ENCODE assay signal across 16 cellular contexts in the genomic region with DNA sequence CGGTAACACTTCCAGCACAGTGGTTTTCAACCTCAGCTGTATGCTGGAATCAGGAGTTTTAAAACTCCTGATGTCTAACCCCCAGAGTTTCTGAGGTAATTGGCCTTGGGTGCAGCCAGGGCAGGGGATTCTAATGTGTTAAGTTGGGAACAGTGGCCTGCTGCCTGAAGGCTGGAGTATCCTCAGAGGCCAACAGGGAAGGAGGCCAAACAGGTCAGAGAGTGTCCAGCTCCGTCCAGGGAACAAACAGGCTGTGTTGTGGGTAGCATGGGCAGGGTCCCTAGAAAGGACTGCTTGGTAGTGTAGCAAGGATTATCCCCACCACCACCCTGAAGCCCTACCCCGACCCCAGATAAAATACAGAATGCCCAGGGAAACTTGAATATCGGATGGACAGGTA. TPM values are rescaled to one million over a fixed set of nuclear protein-coding genes. Genes with fewer than 3 reads are reported as not detected.
DNase-seq lines count a peak whose midpoint lies in the region; ATAC-seq, FAIRE-seq and TF ChIP-seq lines count a peak whose summit lies in the region.
"Had no signal": no experiment of that assay in that cellular context is flagged by ENCODE, and none has a peak within 500 bp of the region (broad histone marks: within the 10 kb centered on the region; RNA-seq: fewer than 3 reads in every experiment).

No MANE protein-coding gene starts in this region.

- no peak overlapping the region for H2AFZ ChIP-seq in H1 (ENCODE audit: low read length)
- H2AFZ ChIP-seq: GM23248 had no signal

- peak; percentile 31 for ATAC-seq in left ventricle myocardium superior
- ATAC-seq in GM19463 (IDR thresholded peaks at IDR 0.05; ENCODE audit: unreplicated experiment), result no peak
- ATAC-seq: GM12878, HCT116 had no signal

- no peak overlapping the region for H3K14ac ChIP-seq in H1 (ENCODE audit: insufficient read length)

- TF ChIP-seq CTCF in left ventricle myocardium inferior (IDR thresholded peaks at IDR 0.05; ENCODE audit: borderline replicate concordance) (no peak), H1 (IDR thresholded peaks at IDR 0.05; ENCODE audit: control extremely low read depth in 1 of 3, insufficient read depth in 1 of 3, low read depth in 1 of 3, low read length in 3 of 3) (no peak)

- TF ChIP-seq EP300 in H1 (IDR thresholded peaks at IDR 0.05; ENCODE audit: borderline replicate concordance in 1 of 2, low read depth in 2 of 2, low read length in 2 of 2), result no peak

- peaks cover 2% of the 10 kb centered on the region for H3K27me3 ChIP-seq in left ventricle myocardium inferior (ENCODE audit: low read depth)
- no peaks in the 10 kb centered on the region; a peak in 1 of 7 replicates for H3K27me3 ChIP-seq in H1 (replicated peaks in 1 of 4; ENCODE audit: control insufficient read depth in 3 of 4, extremely low read depth in 1 of 4, insufficient read depth in 3 of 4, low read length in 3 of 4)

- H2BK5ac ChIP-seq in H1 (ENCODE audit: low read depth, low read length), result no peak overlapping the region

- TF ChIP-seq RAD21 in H1 (IDR thresholded peaks at IDR 0.05 in 1 of 2, conservative IDR thresholded peaks at IDR 0.05 in 1 of 2; ENCODE audit: low read depth in 2 of 2, low read length in 2 of 2), result no peak

- H4K5ac ChIP-seq in H1 (ENCODE audit: insufficient read length, low read depth, low read length), result no peak overlapping the region

- no peak overlapping the region for H3K27ac ChIP-seq in left ventricle myocardium inferior (replicated peaks)
- H3K27ac ChIP-seq in H1 (ENCODE audit: low read depth, low read length), result no peak overlapping the region
- H3K27ac ChIP-seq: GM23248 had no signal

- H3K4me3 ChIP-seq in left ventricle myocardium inferior (no peak overlapping the region), H1 (ENCODE audit: extremely low read depth in 1 of 4, insufficient read depth in 2 of 4, low read depth in 3 of 4, low read length in 4 of 4) (no peak overlapping the region)
- H3K4me3 ChIP-seq: GM12878, GM23248 had no signal

- H3K36me3 ChIP-seq in left ventricle myocardium inferior (no peaks in the 10 kb centered on the region), H1 (ENCODE audit: control insufficient read depth in 2 of 4, insufficient read depth in 4 of 4, low read length in 3 of 4) (no peaks in the 10 kb centered on the region)

- no peak overlapping the region for H3K23ac ChIP-seq in H1 (ENCODE audit: insufficient read length)

- no peaks in the 10 kb centered on the region for H3K9me3 ChIP-seq in left ventricle myocardium inferior (replicated peaks)
- no peaks in the 10 kb centered on the region for H3K9me3 ChIP-seq in H1 (ENCODE audit: insufficient read depth in 2 of 2, low read depth in 1 of 2, low read length in 1 of 2)

- no peak overlapping the region for H4K91ac ChIP-seq in H1 (replicated peaks; ENCODE audit: insufficient read length, low read length)

- POLR2A ChIA-PET in H1 (lab: Charles Lee; ENCODE audit: partially characterized antibody), result interaction anchor here (1.4 kb wide), 1 partner anchor 31 kb away, joined by 3 read pairs; no protein-coding TSS in a partner anchor

- H3K18ac ChIP-seq in H1 (ENCODE audit: extremely low read depth, low read length), result no peak overlapping the region; the same call in 1 of the 2 replicates

- no peak overlapping the region for H3K4ac ChIP-seq in H1 (replicated peaks; ENCODE audit: insufficient read length, low read depth, low read length)

- DNase-seq in left ventricle myocardium superior (no peak), left ventricle myocardium inferior (no peak), H1 (ENCODE audit: low read depth in 1 of 2, low spot score in 2 of 2) (no peak), midbrain (lab: John Stamatoyannopoulos, UW) (peak; percentile 9), NCI-H2196 treated with DMSO at 0.1 percent for 48 hours (lab: John Stamatoyannopoulos, UW; ENCODE audit: unreplicated experiment) (no peak), HPDE6-E6E7 (ENCODE audit: extremely low spot score) (no peak)
- DNase-seq: CD4-positive, alpha-beta memory T cell; COR-L47; DMS79; EL; GDM1; GM23248; H9 had no signal

- no peaks in the 10 kb centered on the region for H3K79me1 ChIP-seq in H1 (ENCODE audit: low read depth, low read length)

- no peak overlapping the region for H3K56ac ChIP-seq in H1 (replicated peaks; ENCODE audit: insufficient read length, low read depth, low read length)

- H3K9ac ChIP-seq in H1 (replicated peaks in 1 of 4; ENCODE audit: extremely low read depth in 1 of 4, low read depth in 3 of 4, low read length in 3 of 4), result no peak overlapping the region
- H3K9ac ChIP-seq: GM23248 had no signal

- no peak overlapping the region for H2AK5ac ChIP-seq in H1 (ENCODE audit: low read depth, low read length)

- 89% methylated on average over 4 of the region's 4 CpGs; no CpG with 5 or more reads in 1 of the 2 experiments for WGBS in H1 (ENCODE audit: extremely low coverage in 1 of 2, insufficient coverage in 1 of 2, insufficient read length in 1 of 2, insufficient replicate concordance in 2 of 2, low coverage in 1 of 2, low lambda C conversion rate in 2 of 2, missing lambda C conversion rate in 1 of 2), 2 experiments

- intact Hi-C loops in left ventricle myocardium superior (cut with micrococcal nuclease), result no loop called here
- intact Hi-C loops in left ventricle myocardium inferior (cut with micrococcal nuclease), result no loop called here

- H2BK20ac ChIP-seq in H1 (ENCODE audit: low read length), result no peak overlapping the region

- no peaks in the 10 kb centered on the region for H3K79me2 ChIP-seq in H1 (ENCODE audit: control insufficient read depth in 1 of 2, insufficient read depth in 2 of 2, low read length in 2 of 2)

- no peak overlapping the region for H4K8ac ChIP-seq in H1 (ENCODE audit: extremely low read depth, insufficient read depth, low read length)

- no peak overlapping the region for H2BK15ac ChIP-seq in H1 (ENCODE audit: low read length)

- H3K4me2 ChIP-seq in H1 (ENCODE audit: insufficient read depth in 1 of 2, low read depth in 2 of 2, low read length in 2 of 2), result no peak overlapping the region

- no peak for TF ChIP-seq POLR2A in H1 (IDR thresholded peaks at IDR 0.05; ENCODE audit: control extremely low read depth in 1 of 2, low read depth in 2 of 2, low read length in 2 of 2)

- 0 out of 2 replicates have a peak overlapping the region, but pooled peaks have one; percentile 39 for H2BK12ac ChIP-seq in H1 (ENCODE audit: low read depth, low read length)

- no peak for FAIRE-seq in H1 (lab: Jason Lieb, UNC)
- FAIRE-seq: GM12878 had no signal

- H2BK120ac ChIP-seq in H1 (replicated peaks; ENCODE audit: low read depth, low read length), result no peak overlapping the region

- no peaks in the 10 kb centered on the region for H3K4me1 ChIP-seq in left ventricle myocardium inferior
- H3K4me1 ChIP-seq in H1 (replicated peaks in 1 of 4; ENCODE audit: control insufficient read depth in 3 of 4, insufficient read depth in 4 of 4, low read length in 3 of 4), result peaks cover 0 to 3% (median under 1%) of the 10 kb centered on the region in 4 experiments; a peak in 2 of 7 replicates

- CTCF ChIA-PET in H1 (lab: Charles Lee; ENCODE audit: partially characterized antibody), result interaction anchor here (1.1 to 5.1 kb wide), 8 partner anchors 9 to 192 kb away, joined by 3 to 27 read pairs (median 4); no protein-coding TSS in a partner anchor

- peaks cover 10% of the 10 kb centered on the region; the same call in 1 of the 2 replicates for H3K23me2 ChIP-seq in H1 (ENCODE audit: low read depth, low read length)

- no peaks in the 10 kb centered on the region for H4K20me1 ChIP-seq in H1 (replicated peaks in 1 of 2; ENCODE audit: control insufficient read depth in 1 of 2, insufficient read depth in 2 of 2, low read length in 2 of 2)

TF ChIP-seq in H1, 55 proteins besides CTCF, POLR2A, EP300 and RAD21:
- TF ChIP-seq SIN3A (conservative IDR thresholded peaks at IDR 0.05 in 1 of 2, IDR thresholded peaks at IDR 0.05 in 1 of 2; ENCODE audit: low read depth in 1 of 2, low read length in 2 of 2) (no peak), KDM5A (IDR thresholded peaks at IDR 0.05; ENCODE audit: low read length) (no peak), SAP30 (IDR thresholded peaks at IDR 0.05; ENCODE audit: insufficient read depth, insufficient replicate concordance, low read length) (no peak), HDAC6 (IDR thresholded peaks at IDR 0.05; ENCODE audit: low read depth, low read length) (no peak), CREB1 (IDR thresholded peaks at IDR 0.05) (no peak), FOSL1 (IDR thresholded peaks at IDR 0.05; ENCODE audit: insufficient read depth, low read depth, low read length) (no peak), RFX5 (IDR thresholded peaks at IDR 0.05; ENCODE audit: borderline replicate concordance, low read depth, low read length) (no peak), BRCA1 (IDR thresholded peaks at IDR 0.05; ENCODE audit: low read depth, low read length) (no peak), YY1 (IDR thresholded peaks at IDR 0.05; ENCODE audit: low read depth, low read length) (no peak), TBP (IDR thresholded peaks at IDR 0.05; ENCODE audit: low read depth, low read length) (no peak), CEBPB (IDR thresholded peaks at IDR 0.05; ENCODE audit: low read depth, low read length) (no peak), ASH2L (IDR thresholded peaks at IDR 0.05; ENCODE audit: low read length) (no peak), ZNF274 (IDR thresholded peaks at IDR 0.05; ENCODE audit: borderline replicate concordance, extremely low read depth, low read length) (no peak), JUND (IDR thresholded peaks at IDR 0.05; ENCODE audit: low read length) (no peak), MAFK (IDR thresholded peaks at IDR 0.05; ENCODE audit: low read depth, low read length) (no peak), SIX5 (IDR thresholded peaks at IDR 0.05; ENCODE audit: low read depth, low read length) (no peak), SP1 (IDR thresholded peaks at IDR 0.05; ENCODE audit: low read depth, low read length) (no peak), BCL11A (IDR thresholded peaks at IDR 0.05; ENCODE audit: low read depth in 2 of 2, low read length in 2 of 2) (no peak), JUN (IDR thresholded peaks at IDR 0.05; ENCODE audit: low read depth, low read length) (no peak)

RNA-seq across cellular contexts. Expression of a gene that starts 10.8 kb away (rescaled TPM):
- total RNA-seq in left ventricle myocardium superior (5.5 TPM), left ventricle myocardium inferior (3.2 TPM)
- total RNA-seq in H1 (2021; fragmentation: NEBNext Ultra II Directional; extraction: Animal tissue kit (Norgen Biotek cat#: 25700)), result 6.4 and 6.6 TPM in 2 replicates
- polyA plus RNA-seq in H1 (2011; rRNA removed), result 3.6 and 5.3 TPM in 2 replicates
- 2.8 TPM for polyA plus RNA-seq in H1 (2011; cell fraction: cytosol; rRNA removed)
- 10.3 TPM for polyA plus RNA-seq in H1 (2011; cell fraction: nucleus; rRNA removed)
- 3.3 to 5.4 TPM (median 4.5 TPM) in 4 replicates for polyA plus RNA-seq in H1 (2012, experiment 1 of 2)
- 3.2 TPM for polyA plus RNA-seq in H1 (2012, experiment 2 of 2)
- 4.8 TPM for polyA plus RNA-seq in H1 (2013, experiment 1 of 2)
- polyA plus RNA-seq in H1 (2013, experiment 2 of 2), result 5.2 TPM
- 4.6 and 5.2 TPM in 2 replicates for polyA minus RNA-seq in H1 (2011; rRNA and poly(A)+ RNA removed)
- 3.5 TPM for polyA minus RNA-seq in H1 (2011; cell fraction: cytosol; rRNA and poly(A)+ RNA removed)
- 8.3 TPM for polyA minus RNA-seq in H1 (2011; cell fraction: nucleus; rRNA and poly(A)+ RNA removed)
- polyA plus RNA-seq: GM12878 had no signal
